Comparison of ENCODE assay signal across 18 cellular contexts in the genomic region with DNA sequence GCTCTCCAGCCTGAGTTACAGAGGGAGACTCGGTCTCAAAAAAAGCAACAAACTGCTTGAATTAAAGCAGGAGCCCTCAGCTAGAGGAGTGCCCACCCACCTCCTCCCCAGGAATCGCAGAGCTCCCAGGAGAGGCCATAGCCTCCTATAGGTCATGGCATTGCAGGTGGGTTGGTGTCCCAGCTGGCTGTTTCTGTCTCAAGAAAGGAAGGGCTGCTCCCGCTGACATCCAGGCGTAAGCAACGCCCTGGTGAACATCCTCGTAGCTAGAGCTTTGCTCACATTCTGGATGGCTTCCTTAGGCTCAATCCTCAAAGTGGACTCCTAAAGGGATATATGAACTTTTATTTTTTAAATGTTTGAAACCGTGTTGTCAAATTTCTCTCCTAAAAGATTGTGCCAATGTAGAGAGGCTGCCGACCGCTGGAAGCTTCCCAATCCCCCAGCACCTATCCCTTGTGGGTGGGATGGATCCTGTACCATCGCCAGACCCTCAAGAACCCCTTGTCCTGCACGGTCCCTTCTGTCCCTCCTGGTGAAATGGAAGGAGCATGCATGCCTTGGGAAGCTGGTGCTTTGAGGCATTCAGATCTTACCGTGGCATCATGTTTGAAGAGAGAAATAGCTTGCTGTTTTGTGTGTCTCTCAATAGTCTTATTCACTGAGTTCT. TPM values are rescaled to one million over a fixed set of nuclear protein-coding genes. Genes with fewer than 3 reads are reported as not detected.
A peak's percentile ranks its signal among the peaks of the same experiment; 100 is the strongest.
DNase-seq lines count a peak whose midpoint lies in the region; ATAC-seq and TF ChIP-seq lines count a peak whose summit lies in the region.
"Had no signal": no experiment of that assay in that cellular context is flagged by ENCODE, and none has a peak within 500 bp of the region (broad histone marks: within the 10 kb centered on the region; RNA-seq: fewer than 3 reads in every experiment).

No MANE protein-coding gene starts in this region.

- ATAC-seq in Right ventricle myocardium superior (ENCODE audit: poor library complexity): no peak
- no peak for ATAC-seq in upper lobe of left lung (ENCODE audit: low FRiP score in 2 of 2)
- ATAC-seq in HG03039 (IDR thresholded peaks at IDR 0.05; ENCODE audit: unreplicated experiment): no peak
- ATAC-seq in HG02852 (IDR thresholded peaks at IDR 0.05; ENCODE audit: unreplicated experiment): no peak
- ATAC-seq: Right ventricle myocardium inferior had no signal

- no peak overlapping the region for H3K4me3 ChIP-seq in upper lobe of left lung

- peak overlapping the region in 3 of 4 donors; percentile 4 to 38 (median 27) for H3K27ac ChIP-seq in upper lobe of left lung

- no peak for TF ChIP-seq EP300 in upper lobe of left lung (IDR thresholded peaks at IDR 0.05)

- H3K4me3 Mint-ChIP-seq in activated CD4-positive, alpha-beta memory T cell treated with anti-CD3 and anti-CD28 coated beads, Interleukin-2, amount 10 ng/mL, durations not matched to agents 7 days and 5 days: peak overlapping the region; percentile 40
- peak overlapping the region; percentile 44 to 72 (median 56) for H3K4me3 Mint-ChIP-seq in immature natural killer cell
- H3K4me3 Mint-ChIP-seq: mesothelial cell of epicardium had no signal

- peaks cover 86% of the 10 kb centered on the region for H3K4me1 Mint-ChIP-seq in activated CD4-positive, alpha-beta memory T cell treated with anti-CD3 and anti-CD28 coated beads, Interleukin-2, amount 10 ng/mL, durations not matched to agents 7 days and 5 days
- peaks cover 95 to 100% of the 10 kb centered on the region in 2 donors for H3K4me1 Mint-ChIP-seq in immature natural killer cell
- H3K4me1 Mint-ChIP-seq: mesothelial cell of epicardium had no signal

- 68 to 83% methylated on average over 11 to 12 of the region's 12 CpGs for WGBS in upper lobe of left lung, 2 donors

- H3K27me3 ChIP-seq in upper lobe of left lung: no peaks in the 10 kb centered on the region
- H3K27me3 ChIP-seq: neutrophil had no signal

- H3K4me1 ChIP-seq in upper lobe of left lung: peaks cover 27 to 66% (median 35%) of the 10 kb centered on the region in 4 donors

- no peaks in the 10 kb centered on the region for H3K9me3 ChIP-seq in upper lobe of left lung
- H3K9me3 ChIP-seq: neutrophil had no signal

- TF ChIP-seq CTCF in upper lobe of left lung (IDR thresholded peaks at IDR 0.05) (no peak), GM20000 (IDR thresholded peaks at IDR 0.05; ENCODE audit: extremely low read depth, missing control alignments) (no peak)

- H3K36me3 Mint-ChIP-seq in activated CD4-positive, alpha-beta memory T cell treated with anti-CD3 and anti-CD28 coated beads, Interleukin-2, amount 10 ng/mL, durations not matched to agents 7 days and 5 days (ENCODE audit: low read depth): peaks cover 75% of the 10 kb centered on the region
- peaks cover 13 to 32% (median 16%) of the 10 kb centered on the region in 3 donors for H3K36me3 Mint-ChIP-seq in immature natural killer cell
- H3K36me3 Mint-ChIP-seq: mesothelial cell of epicardium had no signal

- intact Hi-C loops in cardiac septum (cut with DNase I): no loop called here
- intact Hi-C loops in Right ventricle myocardium superior (cut with DNase I): no loop called here

- no peak for TF ChIP-seq POLR2A in upper lobe of left lung (IDR thresholded peaks at IDR 0.05)

- peak overlapping the region; percentile 59 for H3K27ac Mint-ChIP-seq in activated CD4-positive, alpha-beta memory T cell treated with anti-CD3 and anti-CD28 coated beads, Interleukin-2, amount 10 ng/mL, durations not matched to agents 7 days and 5 days
- H3K27ac Mint-ChIP-seq in immature natural killer cell: peak overlapping the region; percentile 68 to 97 (median 84)
- H3K27ac Mint-ChIP-seq: mesothelial cell of epicardium had no signal

- DNase-seq in cardiac septum (ENCODE audit: low spot score): peak; percentile 36
- no peak for DNase-seq in Right ventricle myocardium superior
- DNase-seq in activated CD4-positive, alpha-beta memory T cell treated with anti-CD3 and anti-CD28 coated beads, Interleukin-2, amount 10 ng/mL, durations not matched to agents 7 days and 5 days: no peak
- DNase-seq in immature natural killer cell: no peak
- DNase-seq in upper lobe of left lung: no peak
- DNase-seq in GM20000 (ENCODE audit: low spot score): no peak
- DNase-seq: activated CD4-positive, CD25-positive, alpha-beta regulatory T cell; Calu3; hippocampal formation; NCI-H187 treated with DMSO at 0.1 percent for 48 hours had no signal

- H3K9me3 Mint-ChIP-seq in activated CD4-positive, alpha-beta memory T cell treated with anti-CD3 and anti-CD28 coated beads, Interleukin-2, amount 10 ng/mL, durations not matched to agents 7 days and 5 days: no peaks in the 10 kb centered on the region
- no peaks in the 10 kb centered on the region for H3K9me3 Mint-ChIP-seq in immature natural killer cell
- H3K9me3 Mint-ChIP-seq: mesothelial cell of epicardium had no signal

- H3K36me3 ChIP-seq in upper lobe of left lung: peaks cover 0 to 2% (median 0%) of the 10 kb centered on the region in 4 donors
- H3K36me3 ChIP-seq: neutrophil had no signal

- POLR2A ChIA-PET in activated CD4-positive, alpha-beta memory T cell treated with anti-CD3 and anti-CD28 coated beads, Interleukin-2, amount 10 ng/mL, durations not matched to agents 7 days and 5 days (lab: Charles Lee): interaction anchor here (1.3 to 23.0 kb wide), 3 partner anchors 2 to 26 kb away, joined by 3 to 373 read pairs (median 373); a partner anchor contains a TSS

- CTCF ChIA-PET in activated CD4-positive, alpha-beta memory T cell treated with anti-CD3 and anti-CD28 coated beads, Interleukin-2, amount 10 ng/mL, durations not matched to agents 7 days and 5 days (lab: Charles Lee): interaction anchor here (0.7 to 1.0 kb wide), 3 partner anchors 10 to 30 kb away, joined by 3 read pairs; no protein-coding TSS in a partner anchor

- no peaks in the 10 kb centered on the region for H3K27me3 Mint-ChIP-seq in activated CD4-positive, alpha-beta memory T cell treated with anti-CD3 and anti-CD28 coated beads, Interleukin-2, amount 10 ng/mL, durations not matched to agents 7 days and 5 days
- H3K27me3 Mint-ChIP-seq in immature natural killer cell (ENCODE audit: low read depth in 3 of 3): peaks cover 0 to 5% (median 0%) of the 10 kb centered on the region in 3 donors

RNA-seq across cellular contexts. Expression of a gene that starts 5.9 kb away (rescaled TPM):
- total RNA-seq in cardiac septum: 12.7 TPM
- 9.9 TPM for total RNA-seq in Right ventricle myocardium superior
- 100 to 1,000 TPM; 259 to 263 TPM for total RNA-seq in activated CD4-positive, alpha-beta memory T cell treated with anti-CD3 and anti-CD28 coated beads, Interleukin-2, amount 10 ng/mL, durations not matched to agents 7 days and 5 days
- polyA plus RNA-seq in immature natural killer cell: 100 to 1,000 TPM in 1 of 3 donors, 10 to 100 TPM in 2; 18.2 to 151 (median 32.8) TPM
- 100 to 1,000 TPM in 2 of 6 donors, 10 to 100 TPM in 4; 29.2 to 361 (median 52.7) TPM for total RNA-seq in upper lobe of left lung

RNA-seq across cellular contexts. Expression of a gene that starts 33.5 kb away (rescaled TPM):
- not detected for total RNA-seq in cardiac septum
- total RNA-seq in Right ventricle myocardium superior: 0.24 TPM
- not detected for total RNA-seq in activated CD4-positive, alpha-beta memory T cell treated with anti-CD3 and anti-CD28 coated beads, Interleukin-2, amount 10 ng/mL, durations not matched to agents 7 days and 5 days
- polyA plus RNA-seq in immature natural killer cell: under 1 TPM in 1 of 3 donors, not detected in 2; 0.22 TPM
- 1 to 10 TPM in 1 of 6 donors, under 1 TPM in 4, not detected in 1; 0.29 to 1.5 (median 0.91) TPM for total RNA-seq in upper lobe of left lung
- total RNA-seq: Calu3; fibroblast of villous mesenchyme; kidney epithelial cell; T-helper 1 cell treated with Interleukin-12 subunit alpha and Interleukin-12 subunit beta and Interleukin-4 antibody, amounts not matched to agents 30 ng/mL and 1 ng/mL, for 36 hours had no signal
